Comparison of ENCODE assay signal across 16 cellular contexts in genomic region chr16:88334517-88335149, GRCh38.
"Had no signal": no experiment of that assay in that cellular context is flagged by ENCODE, and none has a peak within 500 bp of the region (broad histone marks: within the 10 kb centered on the region; RNA-seq: fewer than 3 reads in every experiment).

No MANE protein-coding gene starts in this region.

- DNase-seq: activated CD4-positive, alpha-beta T cell treated with anti-CD3 and anti-CD28 coated beads for 36 hours; activated CD4-positive, alpha-beta T cell treated with anti-CD3 and anti-CD28 coated beads, Interleukin-2, amount 50 U/mL, for 48 hours; activated T-cell treated with anti-CD3 and anti-CD28 coated beads for 4 hours; cerebellar nuclear complex; cortex of kidney; mucosa of descending colon; naive thymus-derived CD4-positive, alpha-beta T cell; stimulated activated CD4-positive, alpha-beta T cell treated with anti-CD3 and anti-CD28 coated beads, Interleukin-12 subunit alpha, Interleukin-12 subunit beta, amount 100 ng/mL, for 4 hours; stimulated activated CD4-positive, alpha-beta T cell treated with anti-CD3 and anti-CD28 coated beads, Interleukin-1b, Interleukin-23, amount 100 ng/mL, for 48 hours; stimulated activated naive CD4-positive, alpha-beta T cell treated with Interleukin-2 at 50 U/mL for 16 hours; substantia nigra had no signal

- FAIRE-seq: bronchial epithelial cell, frontal cortex had no signal

- H3K9ac ChIP-seq: parathyroid adenoma had no signal

- H3K9me3 ChIP-seq: mucosa of descending colon, tibial nerve had no signal

- H3K27me3 ChIP-seq: tibial nerve had no signal

- H3K36me3 ChIP-seq: tibial nerve had no signal

- H3K4me1 ChIP-seq: parathyroid adenoma had no signal

- H3K4me3 ChIP-seq: mucosa of descending colon, tibial nerve had no signal

- H2AFZ ChIP-seq: parathyroid adenoma had no signal

- H3K27ac ChIP-seq: parathyroid adenoma, tibial nerve had no signal

- ATAC-seq: activated CD4-positive, alpha-beta T cell treated with anti-CD3 and anti-CD28 coated beads for 36 hours; mucosa of descending colon; naive thymus-derived CD4-positive, alpha-beta T cell; WTC11 had no signal

- H3K79me2 ChIP-seq: parathyroid adenoma had no signal
